Comparison of ENCODE assay signal across 2 cellular contexts in the genomic region with DNA sequence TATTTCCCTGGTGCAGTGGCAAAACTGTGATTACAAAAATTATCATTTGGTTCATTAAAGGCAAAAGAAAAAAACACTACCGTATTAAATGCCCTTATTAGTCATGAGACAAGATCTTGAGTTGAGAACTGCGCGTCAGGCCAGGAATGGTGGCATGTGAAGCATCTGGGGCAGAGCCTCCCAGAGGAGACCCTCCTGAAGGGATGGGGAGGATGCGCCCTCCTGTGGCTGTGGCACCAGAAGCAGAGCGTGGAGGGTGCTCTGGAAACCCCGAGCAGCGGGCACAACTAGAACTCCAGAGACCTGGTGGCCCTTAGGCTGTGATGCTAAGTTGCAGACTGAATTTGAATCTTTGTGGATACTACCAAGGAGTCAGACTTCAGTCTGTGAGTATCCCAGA.
TF ChIP-seq lines count a peak whose summit lies in the region.

No MANE protein-coding gene starts in this region.

TF ChIP-seq in GM12878, 131 proteins besides CTCF, POLR2A, EP300 and RAD21:
- TF ChIP-seq POLR2AphosphoS5 (IDR thresholded peaks at IDR 0.05; ENCODE audit: low read length) (peak; percentile 11), ZNF207 (IDR thresholded peaks at IDR 0.05; ENCODE audit: borderline replicate concordance) (no peak)
TF ChIP-seq in GM12878: peak in this region for 1.

TF ChIP-seq in liver, 16 proteins besides CTCF, POLR2A, EP300 and RAD21:
- TF ChIP-seq EGR1 (IDR thresholded peaks at IDR 0.05; ENCODE audit: low read depth in 2 of 2) (no peak), TAF1 (conservative IDR thresholded peaks at IDR 0.05) (no peak), FOXA1 (IDR thresholded peaks at IDR 0.05) (no peak)
